36 cellular contexts compared by ENCODE assay signal in genomic region chr16:14140916-14141315, GRCh38.
"Had no signal": no experiment of that assay in that cellular context is flagged by ENCODE, and none has a peak within 500 bp of the region (broad histone marks: within the 10 kb centered on the region; RNA-seq: fewer than 3 reads in every experiment).

No MANE protein-coding gene starts in this region.

- H3K36me3 ChIP-seq: ascending aorta had no signal

- H3K27me3 ChIP-seq: ascending aorta had no signal

- H3K4me3 ChIP-seq: ascending aorta had no signal

- H3K4me2 ChIP-seq: KMS-11 had no signal

- ATAC-seq: activated CD8-positive, alpha-beta memory T cell treated with anti-CD3 and anti-CD28 coated beads, Interleukin-2, amount 10 ng/mL, durations not matched to agents 7 days and 5 days; PC-3; Right ventricle myocardium inferior; SK-N-SH treated with all-trans-retinoic acid at 6 μM for 48 hours had no signal

- DNase-seq: activated CD4-positive, alpha-beta memory T cell treated with anti-CD3 and anti-CD28 coated beads, Interleukin-2, amount 10 ng/mL, durations not matched to agents 7 days and 5 days; activated CD4-positive, alpha-beta T cell treated with anti-CD3 and anti-CD28 coated beads for 1 hour; activated CD4-positive, alpha-beta T cell treated with anti-CD3 and anti-CD28 coated beads for 48 hours; activated CD4-positive, CD25-positive, alpha-beta regulatory T cell; activated CD8-positive, alpha-beta memory T cell treated with anti-CD3 and anti-CD28 coated beads for 24 hours; activated CD8-positive, alpha-beta memory T cell treated with anti-CD3 and anti-CD28 coated beads, Interleukin-2, amount 10 ng/mL, durations not matched to agents 7 days and 5 days; activated CD8-positive, alpha-beta memory T cell treated with anti-CD3 and anti-CD28 coated beads, Interleukin-2, amount 50 U/mL, for 48 hours; activated effector memory CD4-positive, alpha-beta T cell treated with anti-CD3 and anti-CD28 coated beads, Interleukin-2, amount 50 U/mL, for 16 hours; activated naive CD4-positive, alpha-beta T cell; activated naive CD4-positive, alpha-beta T cell treated with anti-CD3 and anti-CD28 coated beads, Interleukin-2, amount 50 U/mL, for 16 hours; activated naive CD8-positive, alpha-beta T cell treated with anti-CD3 and anti-CD28 coated beads for 36 hours; activated T-cell treated with anti-CD3 and anti-CD28 coated beads, Interleukin-2, amount 50 U/mL, for 48 hours; amygdala; NCI-H1092 treated with DMSO at 0.1 percent for 48 hours; NCI-H1417; NCI-H146; NCI-H187; NCI-H2029 treated with DMSO at 0.1 percent for 48 hours; NCI-H2107; NCI-H2171; NCI-H510A; NCI-H526; NCI-H748 treated with DMSO at 0.1 percent for 48 hours; NK-92 treated with Interleukin-12 subunit alpha and Interleukin-12 subunit beta, amount 100 ng/mL, for 24 hours; PC-3; SIG-M5; SW 1271; T-helper 1 cell; T-helper 2 cell; T-helper 9 cell; WERI-Rb-1 had no signal

- H3K27ac ChIP-seq: ascending aorta, KMS-11, RWPE1, WERI-Rb-1 had no signal

- H3K9me3 ChIP-seq: ascending aorta had no signal

- H3K9ac ChIP-seq: KMS-11 had no signal
